Comparison of ENCODE assay signal across 16 cellular contexts in the genomic region with DNA sequence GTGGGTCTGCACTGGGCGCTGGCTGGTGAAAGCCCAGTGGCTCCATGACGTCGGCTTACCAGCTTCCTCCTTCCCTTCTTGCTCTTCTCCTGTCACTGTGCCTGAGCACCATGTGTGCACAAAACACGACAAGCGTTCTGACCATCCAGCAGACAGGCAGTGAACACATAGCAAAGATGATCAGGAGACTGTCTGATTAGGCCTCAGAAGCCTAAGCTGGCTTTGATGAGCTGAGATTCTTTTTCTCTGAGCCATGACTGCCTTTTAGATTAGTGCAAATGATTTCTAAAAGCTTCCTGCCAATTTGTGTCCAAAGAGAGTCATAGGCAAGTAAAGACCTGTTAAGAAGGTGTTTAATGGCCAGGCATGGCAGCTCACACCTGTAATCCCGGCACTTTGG. TPM values are rescaled to one million over a fixed set of nuclear protein-coding genes. Genes with fewer than 3 reads are reported as not detected.
A peak's percentile ranks its signal among the peaks of the same experiment; 100 is the strongest.
DNase-seq lines count a peak whose midpoint lies in the region; ATAC-seq, FAIRE-seq and TF ChIP-seq lines count a peak whose summit lies in the region.
"Had no signal": no experiment of that assay in that cellular context is flagged by ENCODE, and none has a peak within 500 bp of the region (broad histone marks: within the 10 kb centered on the region; RNA-seq: fewer than 3 reads in every experiment).

No MANE protein-coding gene starts in this region.

- H3K27me3 ChIP-seq in WERI-Rb-1 (ENCODE audit: insufficient read depth, low read depth, severe bottlenecking), result no peaks in the 10 kb centered on the region

- no peaks in the 10 kb centered on the region for H3K9me3 Mint-ChIP-seq in mesothelial cell of epicardium
- peaks cover 0 to 1% of the 10 kb centered on the region in 2 donors for H3K9me3 Mint-ChIP-seq in stimulated activated naive B cell treated with anti-CD40 and anti-IgM and Interleukin-4, amounts not matched to agents 10 μg/mL and 1 μg/mL and 100 μg/mL, for 72 hours

- no peak overlapping the region for H3K27ac Mint-ChIP-seq in mesothelial cell of epicardium
- no peak overlapping the region for H3K27ac Mint-ChIP-seq in stimulated activated naive B cell treated with anti-CD40 and anti-IgM and Interleukin-4, amounts not matched to agents 10 μg/mL and 1 μg/mL and 100 μg/mL, for 72 hours

- ATAC-seq in stimulated activated naive B cell treated with anti-CD40 and anti-IgM and Interleukin-4, amounts not matched to agents 10 μg/mL and 1 μg/mL and 100 μg/mL, for 72 hours (replicated peaks), result no peak
- ATAC-seq: HCT116, K562 had no signal

- no peak overlapping the region for H3K4me3 Mint-ChIP-seq in mesothelial cell of epicardium
- no peak overlapping the region for H3K4me3 Mint-ChIP-seq in stimulated activated naive B cell treated with anti-CD40 and anti-IgM and Interleukin-4, amounts not matched to agents 10 μg/mL and 1 μg/mL and 100 μg/mL, for 72 hours

- no peaks in the 10 kb centered on the region for H3K36me3 ChIP-seq in WERI-Rb-1

- H3K27ac ChIP-seq in WERI-Rb-1, result peak overlapping the region; percentile 6

- peak; percentile 45 for FAIRE-seq in GM18507 (lab: Jason Lieb, UNC)
- FAIRE-seq: K562 had no signal

- H3K4me3 ChIP-seq in WERI-Rb-1 (ENCODE audit: low read depth, low read length) (no peak overlapping the region), foreskin fibroblast (ENCODE audit: low read depth in 1 of 2, low read length in 2 of 2) (no peak overlapping the region)
- H3K4me3 ChIP-seq: K562 had no signal

- DNase-seq in DMS79 treated with DMSO at 0.1 percent for 48 hours (lab: John Stamatoyannopoulos, UW) (peak; percentile 12), GM18507 (ENCODE audit: extremely low spot score, insufficient read length, low read depth) (no peak), WERI-Rb-1 (peak; percentile 50), foreskin fibroblast (peak; percentile 8 to 16), amygdala (lab: John Stamatoyannopoulos, UW) (no peak), mesothelial cell of epicardium (ENCODE audit: low spot score in 2 of 2, unreplicated experiment in 2 of 2) (no peak), NCI-H82 (lab: John Stamatoyannopoulos, UW) (no peak)
- no peak for DNase-seq in stimulated activated naive B cell treated with anti-CD40 and anti-IgM and Interleukin-4, amounts not matched to agents 10 μg/mL and 1 μg/mL and 100 μg/mL, for 72 hours
- DNase-seq: C1 segment of cervical spinal cord, MV-4-11, NCI-H1417, NCI-H2029 treated with DMSO at 0.1 percent for 48 hours, NCI-H510A, NCI-H774 had no signal

- no peak for TF ChIP-seq CTCF in WERI-Rb-1 (IDR thresholded peaks at IDR 0.05; ENCODE audit: low read depth, low read length)
- no peak for TF ChIP-seq CTCF in foreskin fibroblast (IDR thresholded peaks at IDR 0.05; ENCODE audit: low read depth, low read length)
- no peak for TF ChIP-seq CTCF in mesothelial cell of epicardium (IDR thresholded peaks at IDR 0.05; ENCODE audit: unreplicated experiment)

- H3K36me3 Mint-ChIP-seq in mesothelial cell of epicardium, result no peaks in the 10 kb centered on the region
- H3K36me3 Mint-ChIP-seq in stimulated activated naive B cell treated with anti-CD40 and anti-IgM and Interleukin-4, amounts not matched to agents 10 μg/mL and 1 μg/mL and 100 μg/mL, for 72 hours, result peaks cover 0 to 1% of the 10 kb centered on the region in 2 donors

- no peaks in the 10 kb centered on the region for H3K27me3 Mint-ChIP-seq in mesothelial cell of epicardium (ENCODE audit: low read depth)
- H3K27me3 Mint-ChIP-seq in stimulated activated naive B cell treated with anti-CD40 and anti-IgM and Interleukin-4, amounts not matched to agents 10 μg/mL and 1 μg/mL and 100 μg/mL, for 72 hours, result no peaks in the 10 kb centered on the region

- H3K9me3 ChIP-seq in WERI-Rb-1 (ENCODE audit: severe bottlenecking), result no peaks in the 10 kb centered on the region

- no peaks in the 10 kb centered on the region for H3K4me1 Mint-ChIP-seq in mesothelial cell of epicardium
- peaks cover 8 to 18% of the 10 kb centered on the region in 2 donors for H3K4me1 Mint-ChIP-seq in stimulated activated naive B cell treated with anti-CD40 and anti-IgM and Interleukin-4, amounts not matched to agents 10 μg/mL and 1 μg/mL and 100 μg/mL, for 72 hours

RNA-seq across cellular contexts. Expression of a gene that starts 37.9 kb away (rescaled TPM):
- total RNA-seq in mesothelial cell of epicardium, result 1.2 to 1.8 TPM (median 1.4 TPM) in 3 replicates

Comparison
In these comparisons a context has a peak if more than half of its experiments do, and no peak if none do; other contexts are left out.
1. DNase-seq: peak in DMS79 treated with DMSO at 0.1 percent for 48 hours (single experiment), WERI-Rb-1 (single experiment) and foreskin fibroblast (2 of 2); none in GM18507 (single experiment), amygdala (0 of 56), mesothelial cell of epicardium (0 of 2), NCI-H82 (single experiment) and stimulated activated naive B cell treated with anti-CD40 and anti-IgM and Interleukin-4, amounts not matched to agents 10 μg/mL and 1 μg/mL and 100 μg/mL, for 72 hours (single experiment).